ENCODE assay signal across 13 cellular contexts in the genomic region with DNA sequence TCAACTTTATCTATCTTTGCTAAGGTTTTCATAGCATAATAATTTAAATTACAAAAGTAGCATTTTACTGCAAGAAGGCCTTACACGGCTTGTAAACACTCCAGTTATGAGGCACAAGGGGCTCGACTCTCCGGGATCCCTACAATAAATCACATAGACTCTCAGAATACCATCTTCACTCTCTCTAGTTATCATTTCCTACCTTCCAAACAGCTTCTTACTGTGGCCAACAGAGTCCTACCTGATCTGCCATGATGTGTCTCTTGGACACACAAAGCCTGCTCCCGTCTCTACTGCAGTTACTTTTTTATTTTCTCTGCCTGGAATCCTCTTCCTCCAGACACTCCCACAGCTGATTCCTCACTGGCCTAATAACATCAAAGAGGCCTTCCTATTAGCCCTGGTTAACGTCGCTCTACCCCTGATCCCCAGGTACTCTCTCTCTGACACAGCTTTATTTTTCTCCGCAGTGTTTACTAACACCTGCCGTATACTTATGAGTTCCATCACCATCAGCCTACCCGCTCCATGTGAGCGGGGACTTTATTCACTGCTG.
A peak's percentile ranks its signal among the peaks of the same experiment; 100 is the strongest.
DNase-seq lines count a peak whose midpoint lies in the region; ATAC-seq and TF ChIP-seq lines count a peak whose summit lies in the region.
"Had no signal": no experiment of that assay in that cellular context is flagged by ENCODE, and none has a peak within 500 bp of the region (broad histone marks: within the 10 kb centered on the region; RNA-seq: fewer than 3 reads in every experiment).

No MANE protein-coding gene starts in this region.

- POLR2A ChIA-PET in SK-N-SH (lab: Yijun Ruan, JAX): no interaction called here

- no peaks in the 10 kb centered on the region for H3K27me3 ChIP-seq in SK-N-SH (ENCODE audit: insufficient read depth)
- H3K27me3 ChIP-seq: cardiac muscle cell, ovary had no signal

- peak overlapping the region; percentile 2 for H3K4me3 Mint-ChIP-seq in activated naive CD4-positive, alpha-beta T cell treated with anti-CD3 and anti-CD28 coated beads for 36 hours
- H3K4me3 Mint-ChIP-seq in effector memory CD8-positive, alpha-beta T cell: peak overlapping the region; percentile 22 to 74
- H3K4me3 Mint-ChIP-seq in stimulated activated effector memory CD8-positive, alpha-beta T cell treated with anti-CD3 and anti-CD28 coated beads, Interleukin-12 subunit alpha, Interleukin-12 subunit beta, amount 100 ng/mL, for 72 hours: no peak overlapping the region

- TF ChIP-seq RAD21 in SK-N-SH (IDR thresholded peaks at IDR 0.05; ENCODE audit: low read length): no peak

- CTCF ChIA-PET in activated naive CD4-positive, alpha-beta T cell treated with anti-CD3 and anti-CD28 coated beads for 36 hours (lab: Charles Lee): interaction anchor here (1.0 kb wide), 1 partner anchor 46 kb away, joined by 4 read pairs; no protein-coding TSS in a partner anchor
- CTCF ChIA-PET in SK-N-SH (lab: Yijun Ruan, JAX): no interaction called here

- no peaks in the 10 kb centered on the region for H3K9me2 ChIP-seq in SK-N-SH

- H3K4me1 ChIP-seq in SK-N-SH (ENCODE audit: control insufficient read depth in 1 of 2, insufficient read depth in 2 of 2, low read depth in 1 of 2, low read length in 1 of 2): peaks cover 0 to 50% of the 10 kb centered on the region in 2 experiments; a peak in 2 of 4 replicates

- peaks cover 11% of the 10 kb centered on the region; the same call in 1 of the 2 replicates for H4K20me1 ChIP-seq in SK-N-SH (ENCODE audit: insufficient read depth)

- H3K36me3 ChIP-seq in SK-N-SH (replicated peaks in 1 of 2; ENCODE audit: control insufficient read depth in 1 of 2, insufficient read depth in 2 of 2, low read length in 1 of 2): peaks cover 61 to 92% of the 10 kb centered on the region in 2 experiments
- H3K36me3 ChIP-seq: cardiac muscle cell, ovary had no signal

- TF ChIP-seq EP300 in SK-N-SH (IDR thresholded peaks at IDR 0.05; ENCODE audit: borderline replicate concordance in 1 of 2, low read depth in 1 of 2, low read length in 1 of 2): no peak

- H3K9ac ChIP-seq in SK-N-SH: peak overlapping the region; percentile 99

- peaks cover 96% of the 10 kb centered on the region for H3F3A ChIP-seq in SK-N-SH (replicated peaks; ENCODE audit: insufficient read depth)

- DNase-seq in activated naive CD4-positive, alpha-beta T cell treated with anti-CD3 and anti-CD28 coated beads for 36 hours: no peak
- no peak for DNase-seq in activated naive CD4-positive, alpha-beta T cell (lab: John Stamatoyannopoulos, UW)
- DNase-seq in SK-N-SH (no peak), CD1c-positive myeloid dendritic cell (ENCODE audit: extremely low spot score) (no peak), NCI-H526 treated with DMSO at 0.1 percent for 48 hours (lab: John Stamatoyannopoulos, UW) (no peak), ureter (ENCODE audit: low spot score) (no peak)
- DNase-seq in effector memory CD8-positive, alpha-beta T cell: no peak
- no peak for DNase-seq in stimulated activated effector memory CD8-positive, alpha-beta T cell treated with anti-CD3 and anti-CD28 coated beads, Interleukin-12 subunit alpha, Interleukin-12 subunit beta, amount 100 ng/mL, for 72 hours (ENCODE audit: low spot score in 2 of 2)
- DNase-seq: NCI-H2227 treated with DMSO at 0.1 percent for 48 hours; ovary; Right ventricle myocardium superior; stimulated activated CD4-positive, alpha-beta T cell treated with anti-CD3 and anti-CD28 coated beads, Interleukin-2, amount 100 ng/mL, for 24 hours had no signal

- no peak for TF ChIP-seq CTCF in SK-N-SH (IDR thresholded peaks at IDR 0.05)

- WGBS in SK-N-SH (ENCODE audit: low lambda C conversion rate): 40% methylated on average over 10 of the region's 10 CpGs

- H3K9me3 ChIP-seq in SK-N-SH: no peaks in the 10 kb centered on the region
- H3K9me3 ChIP-seq: ovary had no signal

- H3K4me3 ChIP-seq in SK-N-SH (ENCODE audit: low read depth in 2 of 2, low read length in 1 of 2): peak overlapping the region; percentile 35 to 50; a peak in 3 of 4 replicates
- H3K4me3 ChIP-seq: cardiac muscle cell, ovary had no signal

- H3K4me2 ChIP-seq in SK-N-SH: peak overlapping the region; percentile 81

- peaks cover 79% of the 10 kb centered on the region for H3K4me1 Mint-ChIP-seq in activated naive CD4-positive, alpha-beta T cell treated with anti-CD3 and anti-CD28 coated beads for 36 hours (ENCODE audit: low read depth)
- H3K4me1 Mint-ChIP-seq in effector memory CD8-positive, alpha-beta T cell (ENCODE audit: low read depth in 2 of 2): peaks cover 30 to 57% of the 10 kb centered on the region in 2 donors
- H3K4me1 Mint-ChIP-seq in stimulated activated effector memory CD8-positive, alpha-beta T cell treated with anti-CD3 and anti-CD28 coated beads, Interleukin-12 subunit alpha, Interleukin-12 subunit beta, amount 100 ng/mL, for 72 hours: peaks cover 48% of the 10 kb centered on the region

- peak overlapping the region; percentile 59 for H3K27ac Mint-ChIP-seq in activated naive CD4-positive, alpha-beta T cell treated with anti-CD3 and anti-CD28 coated beads for 36 hours
- H3K27ac Mint-ChIP-seq in effector memory CD8-positive, alpha-beta T cell: peak overlapping the region; percentile 1 to 90
- H3K27ac Mint-ChIP-seq in stimulated activated effector memory CD8-positive, alpha-beta T cell treated with anti-CD3 and anti-CD28 coated beads, Interleukin-12 subunit alpha, Interleukin-12 subunit beta, amount 100 ng/mL, for 72 hours: peak overlapping the region; percentile 92

- no peak for ATAC-seq in effector memory CD8-positive, alpha-beta T cell (replicated peaks)
- ATAC-seq in stimulated activated effector memory CD8-positive, alpha-beta T cell treated with anti-CD3 and anti-CD28 coated beads, Interleukin-12 subunit alpha, Interleukin-12 subunit beta, amount 100 ng/mL, for 72 hours: no peak

- H3K27me3 Mint-ChIP-seq in activated naive CD4-positive, alpha-beta T cell treated with anti-CD3 and anti-CD28 coated beads for 36 hours (ENCODE audit: low read depth): no peaks in the 10 kb centered on the region
- no peaks in the 10 kb centered on the region for H3K27me3 Mint-ChIP-seq in effector memory CD8-positive, alpha-beta T cell

- H3K27ac ChIP-seq in SK-N-SH (ENCODE audit: low read depth in 2 of 2, low read length in 1 of 2): peak overlapping the region; percentile 88 to 96
- H3K27ac ChIP-seq: cardiac muscle cell, ovary had no signal

- intact Hi-C loops in activated naive CD4-positive, alpha-beta T cell treated with anti-CD3 and anti-CD28 coated beads for 36 hours (cut with micrococcal nuclease): loop anchor here (10.0 kb wide), 1 partner anchor 565 kb away; no protein-coding TSS in a partner anchor

- H2AFZ ChIP-seq in SK-N-SH (ENCODE audit: low read depth): no peak overlapping the region

- H3K79me2 ChIP-seq in SK-N-SH (ENCODE audit: insufficient read depth): peaks cover 100% of the 10 kb centered on the region

- H3K9me3 Mint-ChIP-seq in activated naive CD4-positive, alpha-beta T cell treated with anti-CD3 and anti-CD28 coated beads for 36 hours: no peaks in the 10 kb centered on the region
- H3K9me3 Mint-ChIP-seq in effector memory CD8-positive, alpha-beta T cell: no peaks in the 10 kb centered on the region
- no peaks in the 10 kb centered on the region for H3K9me3 Mint-ChIP-seq in stimulated activated effector memory CD8-positive, alpha-beta T cell treated with anti-CD3 and anti-CD28 coated beads, Interleukin-12 subunit alpha, Interleukin-12 subunit beta, amount 100 ng/mL, for 72 hours

- H3K36me3 Mint-ChIP-seq in activated naive CD4-positive, alpha-beta T cell treated with anti-CD3 and anti-CD28 coated beads for 36 hours (ENCODE audit: low read depth): peaks cover 24% of the 10 kb centered on the region
- H3K36me3 Mint-ChIP-seq in effector memory CD8-positive, alpha-beta T cell (ENCODE audit: insufficient read depth): peaks cover 12% of the 10 kb centered on the region
- no peaks in the 10 kb centered on the region for H3K36me3 Mint-ChIP-seq in stimulated activated effector memory CD8-positive, alpha-beta T cell treated with anti-CD3 and anti-CD28 coated beads, Interleukin-12 subunit alpha, Interleukin-12 subunit beta, amount 100 ng/mL, for 72 hours

TF ChIP-seq in SK-N-SH, 30 proteins besides CTCF, POLR2A, EP300 and RAD21 (continues in another document):
- TF ChIP-seq FOXJ3 (CRISPR knock-in tag; IDR thresholded peaks at IDR 0.05) (no peak), FOXM1 (IDR thresholded peaks at IDR 0.05; ENCODE audit: low read depth) (no peak), RCOR1 (IDR thresholded peaks at IDR 0.05; ENCODE audit: low read length) (no peak), SIN3A (IDR thresholded peaks at IDR 0.05; ENCODE audit: borderline replicate concordance, low read depth, low read length) (0 out of 2 replicates have a peak, but pooled peaks have one; percentile 27), RFX5 (IDR thresholded peaks at IDR 0.05; ENCODE audit: low read length) (no peak), JUND (IDR thresholded peaks at IDR 0.05) (0 out of 2 replicates have a peak, but pooled peaks have one; percentile 6), ELF1 (IDR thresholded peaks at IDR 0.05) (peak; percentile 28; the same call in 1 of the 2 replicates), GATA2 (CRISPR knock-in tag; IDR thresholded peaks at IDR 0.05) (no peak), TCF12 (IDR thresholded peaks at IDR 0.05) (no peak), NRF1 (IDR thresholded peaks at IDR 0.05; ENCODE audit: low read depth, low read length) (no peak), EZH2phosphoT487 (IDR thresholded peaks at IDR 0.05; ENCODE audit: borderline replicate concordance, low read depth) (no peak), MEF2A (IDR thresholded peaks at IDR 0.05; ENCODE audit: borderline replicate concordance, low read depth) (no peak), MXI1 (IDR thresholded peaks at IDR 0.05; ENCODE audit: low read depth, low read length) (no peak)
- TF ChIP-seq, protein P1, sequence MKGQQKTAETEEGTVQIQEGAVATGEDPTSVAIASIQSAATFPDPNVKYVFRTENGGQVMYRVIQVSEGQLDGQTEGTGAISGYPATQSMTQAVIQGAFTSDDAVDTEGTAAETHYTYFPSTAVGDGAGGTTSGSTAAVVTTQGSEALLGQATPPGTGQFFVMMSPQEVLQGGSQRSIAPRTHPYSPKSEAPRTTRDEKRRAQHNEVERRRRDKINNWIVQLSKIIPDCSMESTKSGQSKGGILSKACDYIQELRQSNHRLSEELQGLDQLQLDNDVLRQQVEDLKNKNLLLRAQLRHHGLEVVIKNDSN (IDR thresholded peaks at IDR 0.05; ENCODE audit: borderline replicate concordance, low read depth): no peak
- TF ChIP-seq, protein P2, sequence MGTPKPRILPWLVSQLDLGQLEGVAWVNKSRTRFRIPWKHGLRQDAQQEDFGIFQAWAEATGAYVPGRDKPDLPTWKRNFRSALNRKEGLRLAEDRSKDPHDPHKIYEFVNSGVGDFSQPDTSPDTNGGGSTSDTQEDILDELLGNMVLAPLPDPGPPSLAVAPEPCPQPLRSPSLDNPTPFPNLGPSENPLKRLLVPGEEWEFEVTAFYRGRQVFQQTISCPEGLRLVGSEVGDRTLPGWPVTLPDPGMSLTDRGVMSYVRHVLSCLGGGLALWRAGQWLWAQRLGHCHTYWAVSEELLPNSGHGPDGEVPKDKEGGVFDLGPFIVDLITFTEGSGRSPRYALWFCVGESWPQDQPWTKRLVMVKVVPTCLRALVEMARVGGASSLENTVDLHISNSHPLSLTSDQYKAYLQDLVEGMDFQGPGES (IDR thresholded peaks at IDR 0.05; ENCODE audit: low read depth, low read length): no peak
